ENCODE assay signal across 21 cellular contexts in the genomic region with DNA sequence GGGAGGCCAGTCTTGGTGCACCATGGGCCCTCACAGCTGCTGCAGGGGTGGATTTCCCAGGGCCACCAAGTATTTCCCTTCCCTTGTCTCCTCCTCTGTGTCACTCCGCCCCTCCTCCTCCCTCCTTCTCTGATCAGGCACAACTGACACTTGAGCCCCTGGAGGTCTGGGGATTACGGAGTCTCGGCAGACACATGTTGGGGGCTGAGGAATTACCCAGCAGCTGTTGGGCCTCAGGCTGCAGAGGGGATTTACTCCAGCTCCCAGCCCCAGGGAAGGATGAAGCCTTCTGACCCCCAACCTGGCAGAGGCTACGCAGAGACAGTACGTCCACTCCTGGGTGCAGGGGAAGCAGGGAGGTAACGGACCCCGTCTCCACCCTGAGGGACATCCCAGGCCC.
"Had no signal": no experiment of that assay in that cellular context is flagged by ENCODE, and none has a peak within 500 bp of the region (broad histone marks: within the 10 kb centered on the region; RNA-seq: fewer than 3 reads in every experiment).

No MANE protein-coding gene starts in this region.

- H3K27me3 ChIP-seq: body of pancreas, cardiac muscle cell, pancreas, right atrium auricular region had no signal

- H3K36me3 ChIP-seq: cardiac muscle cell, heart right ventricle, pancreas, right atrium auricular region, tibial artery had no signal

- H3K27me3 Mint-ChIP-seq: activated naive CD4-positive, alpha-beta T cell treated with anti-CD3 and anti-CD28 coated beads, Interleukin-2, amount 50 U/mL, for 24 hours; stimulated activated naive CD8-positive, alpha-beta T cell treated with anti-CD3 and anti-CD28 coated beads, Interleukin-15, Interleukin-2, amounts not matched to agents 100 ng/mL and 50 ng/mL, for 24 hours had no signal

- H3K9me3 ChIP-seq: body of pancreas, heart right ventricle, pancreas, psoas muscle, right atrium auricular region, tibial artery had no signal

- H3K36me3 Mint-ChIP-seq: activated naive CD4-positive, alpha-beta T cell treated with anti-CD3 and anti-CD28 coated beads, Interleukin-2, amount 50 U/mL, for 24 hours; naive thymus-derived CD8-positive, alpha-beta T cell; WTC11 had no signal

- H3K4me1 Mint-ChIP-seq: activated naive CD4-positive, alpha-beta T cell treated with anti-CD3 and anti-CD28 coated beads, Interleukin-2, amount 50 U/mL, for 24 hours; naive thymus-derived CD8-positive, alpha-beta T cell; WTC11 had no signal

- H3K4me1 ChIP-seq: body of pancreas, pancreas, psoas muscle, right atrium auricular region, tibial artery had no signal

- H3K9me3 Mint-ChIP-seq: activated naive CD4-positive, alpha-beta T cell treated with anti-CD3 and anti-CD28 coated beads, Interleukin-2, amount 50 U/mL, for 24 hours; naive thymus-derived CD8-positive, alpha-beta T cell; stimulated activated naive CD8-positive, alpha-beta T cell treated with anti-CD3 and anti-CD28 coated beads, Interleukin-15, Interleukin-2, amounts not matched to agents 100 ng/mL and 50 ng/mL, for 24 hours; WTC11 had no signal

- H3K4me3 ChIP-seq: body of pancreas, cardiac muscle cell, heart right ventricle, lung, pancreas, psoas muscle, right atrium auricular region, tibial artery had no signal

- DNase-seq: activated gamma-delta T cell treated with Interleukin-2 at 50 U/mL for 16 hours; activated T-cell treated with anti-CD3 and anti-CD28 coated beads, Interleukin-2, amount 50 U/mL, for 1 hour; anterior cingulate cortex; body of pancreas; cortex of kidney; effector CD4-positive, alpha-beta T cell; erythroblast; foreskin fibroblast; heart right ventricle; naive thymus-derived CD8-positive, alpha-beta T cell; pancreas; psoas muscle; stimulated activated CD4-positive, alpha-beta T cell treated with anti-CD3 and anti-CD28 coated beads, Interleukin-12 subunit alpha, Interleukin-12 subunit beta, amount 100 ng/mL, for 4 hours; stimulated activated CD4-positive, alpha-beta T cell treated with anti-CD3 and anti-CD28 coated beads, Interleukin-4, amount 100 ng/mL, for 4 hours; tibial artery had no signal

- H3K27ac ChIP-seq: body of pancreas, cardiac muscle cell, heart right ventricle, pancreas, psoas muscle, right atrium auricular region, tibial artery had no signal

- H3K4me3 Mint-ChIP-seq: activated naive CD4-positive, alpha-beta T cell treated with anti-CD3 and anti-CD28 coated beads, Interleukin-2, amount 50 U/mL, for 24 hours; naive thymus-derived CD8-positive, alpha-beta T cell; stimulated activated naive CD8-positive, alpha-beta T cell treated with anti-CD3 and anti-CD28 coated beads, Interleukin-15, Interleukin-2, amounts not matched to agents 100 ng/mL and 50 ng/mL, for 24 hours; WTC11 had no signal

- H3K27ac Mint-ChIP-seq: activated naive CD4-positive, alpha-beta T cell treated with anti-CD3 and anti-CD28 coated beads, Interleukin-2, amount 50 U/mL, for 24 hours; naive thymus-derived CD8-positive, alpha-beta T cell; stimulated activated naive CD8-positive, alpha-beta T cell treated with anti-CD3 and anti-CD28 coated beads, Interleukin-15, Interleukin-2, amounts not matched to agents 100 ng/mL and 50 ng/mL, for 24 hours; WTC11 had no signal
